ENCODE assay signal across 16 cellular contexts in the genomic region with DNA sequence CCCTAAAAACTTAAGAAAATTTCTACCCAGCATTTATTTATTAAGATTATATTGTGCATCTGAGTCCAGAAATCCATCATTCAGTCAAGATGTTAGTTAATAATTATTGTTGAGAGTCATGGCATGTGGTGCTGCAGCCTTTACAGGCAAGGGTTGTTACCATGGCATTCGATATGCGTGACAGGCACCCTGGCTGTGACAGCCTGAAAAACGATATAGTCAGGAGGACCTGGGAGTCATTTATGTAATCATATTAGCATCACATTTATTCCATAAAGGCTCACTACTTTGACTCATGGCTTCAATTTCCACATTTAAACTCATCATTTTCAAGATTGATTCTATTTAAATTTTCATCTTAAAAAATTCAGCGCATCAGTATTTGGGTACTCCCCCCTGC.
A peak's percentile ranks its signal among the peaks of the same experiment; 100 is the strongest.
DNase-seq lines count a peak whose midpoint lies in the region; ATAC-seq and TF ChIP-seq lines count a peak whose summit lies in the region.
"Had no signal": no experiment of that assay in that cellular context is flagged by ENCODE, and none has a peak within 500 bp of the region (broad histone marks: within the 10 kb centered on the region; RNA-seq: fewer than 3 reads in every experiment).

No MANE protein-coding gene starts in this region.

- intact Hi-C loops in body of pancreas (cut with DNase I) (no loop called here), adrenal gland (cut with DNase I) (no loop called here)

- TF ChIP-seq CTCF in body of pancreas (IDR thresholded peaks at IDR 0.05): no peak
- TF ChIP-seq CTCF in neural progenitor cell (IDR thresholded peaks at IDR 0.05): no peak
- no peak for TF ChIP-seq CTCF in adrenal gland (IDR thresholded peaks at IDR 0.05)

- TF ChIP-seq POLR2A in body of pancreas (IDR thresholded peaks at IDR 0.05): no peak
- TF ChIP-seq POLR2A in adrenal gland (IDR thresholded peaks at IDR 0.05): no peak

- H3K36me3 ChIP-seq in HUES48 (ENCODE audit: control insufficient read depth, insufficient read depth, low read length): no peaks in the 10 kb centered on the region
- no peaks in the 10 kb centered on the region for H3K36me3 ChIP-seq in body of pancreas (replicated peaks in 1 of 2; ENCODE audit: insufficient read depth in 1 of 2, low read depth in 2 of 2)
- no peaks in the 10 kb centered on the region for H3K36me3 ChIP-seq in neural progenitor cell
- H3K36me3 ChIP-seq in adrenal gland (replicated peaks in 1 of 2): no peaks in the 10 kb centered on the region

- peak overlapping the region; percentile 6 for H3K27ac ChIP-seq in HUES48 (ENCODE audit: low read depth, low read length)
- peak overlapping the region in 2 of 4 donors; percentile 44 to 78 for H3K27ac ChIP-seq in body of pancreas
- H3K27ac ChIP-seq in neural progenitor cell: no peak overlapping the region
- H3K27ac ChIP-seq in adrenal gland: no peak overlapping the region
- H3K27ac ChIP-seq: parathyroid adenoma had no signal

- H3K4me1 ChIP-seq in HUES48 (ENCODE audit: control insufficient read depth, insufficient read depth, low read length) (peaks cover 62% of the 10 kb centered on the region), body of pancreas (peaks cover 50% of the 10 kb centered on the region), neural progenitor cell (peaks cover 36% of the 10 kb centered on the region), adrenal gland (replicated peaks in 1 of 2) (peaks cover 7 to 42% of the 10 kb centered on the region in 2 donors)

- DNase-seq in activated T-cell treated with anti-CD3 and anti-CD28 coated beads, Interleukin-2, amount 50 U/mL, for 4 hours: no peak
- DNase-seq in activated T-cell treated with anti-CD3 and anti-CD28 coated beads, Interleukin-2, amount 50 U/mL, for 1 hour: no peak
- DNase-seq in body of pancreas (peak; percentile 24 to 47 (median 37)), neural progenitor cell (ENCODE audit: low spot score) (no peak), cerebellar cortex (ENCODE audit: low spot score) (no peak), adrenal gland (no peak)
- DNase-seq: activated effector memory CD4-positive, alpha-beta T cell treated with anti-CD3 and anti-CD28 coated beads, Interleukin-2, amount 50 U/mL, for 16 hours; Calu3; GDM1; NCI-H1436 treated with DMSO at 0.1 percent for 48 hours; NCI-H82; stimulated activated CD4-positive, alpha-beta T cell treated with anti-CD3 and anti-CD28 coated beads, Interleukin-4, amount 100 ng/mL, for 1 hour had no signal

- no peaks in the 10 kb centered on the region for H3K9me3 Mint-ChIP-seq in activated T-cell treated with anti-CD3 and anti-CD28 coated beads, Interleukin-2, amount 50 U/mL, for 4 hours
- H3K9me3 Mint-ChIP-seq in neural progenitor cell: peaks cover 5% of the 10 kb centered on the region

- no peak overlapping the region for H3K4me3 Mint-ChIP-seq in activated T-cell treated with anti-CD3 and anti-CD28 coated beads, Interleukin-2, amount 50 U/mL, for 4 hours
- peak overlapping the region; percentile 36 for H3K4me3 Mint-ChIP-seq in neural progenitor cell

- no peaks in the 10 kb centered on the region for H3K27me3 Mint-ChIP-seq in activated T-cell treated with anti-CD3 and anti-CD28 coated beads, Interleukin-2, amount 50 U/mL, for 4 hours (ENCODE audit: low read depth)
- no peaks in the 10 kb centered on the region for H3K27me3 Mint-ChIP-seq in neural progenitor cell (ENCODE audit: insufficient read depth, low read depth)

- H3K9ac ChIP-seq in HUES48 (ENCODE audit: low read depth, low read length): no peak overlapping the region
- H3K9ac ChIP-seq in neural progenitor cell: no peak overlapping the region
- H3K9ac ChIP-seq: parathyroid adenoma had no signal

- ATAC-seq in activated T-cell treated with anti-CD3 and anti-CD28 coated beads, Interleukin-2, amount 50 U/mL, for 4 hours: peak; percentile 27 to 46
- peak; percentile 60 for ATAC-seq in body of pancreas
- ATAC-seq in HG02571 (IDR thresholded peaks at IDR 0.05; ENCODE audit: unreplicated experiment): no peak
- ATAC-seq: HCT116 had no signal

- WGBS in body of pancreas, 2 donors: 38 to 40% methylated on average over 4 of the region's 4 CpGs
- 79 to 81% (median 80%) methylated on average over 4 of the region's 4 CpGs for WGBS in adrenal gland, 4 donors

- H3K27ac Mint-ChIP-seq in neural progenitor cell: peak overlapping the region; percentile 10

- H3K9me3 ChIP-seq in HUES48 (ENCODE audit: control insufficient read depth, insufficient read depth, low read length) (no peaks in the 10 kb centered on the region), body of pancreas (no peaks in the 10 kb centered on the region), neural progenitor cell (ENCODE audit: low read depth) (no peaks in the 10 kb centered on the region), adrenal gland (replicated peaks in 1 of 3) (no peaks in the 10 kb centered on the region)

- H3K4me3 ChIP-seq in HUES48 (ENCODE audit: low read depth, low read length): no peak overlapping the region
- H3K4me3 ChIP-seq in body of pancreas: no peak overlapping the region
- H3K4me3 ChIP-seq in neural progenitor cell: no peak overlapping the region
- H3K4me3 ChIP-seq in adrenal gland: no peak overlapping the region

- peaks cover 100% of the 10 kb centered on the region for H3K79me2 ChIP-seq in neural progenitor cell (ENCODE audit: low read depth)

- no peaks in the 10 kb centered on the region for H3K36me3 Mint-ChIP-seq in activated T-cell treated with anti-CD3 and anti-CD28 coated beads, Interleukin-2, amount 50 U/mL, for 4 hours (ENCODE audit: insufficient read depth)
- H3K36me3 Mint-ChIP-seq in neural progenitor cell: peaks cover 9% of the 10 kb centered on the region

- H3F3A ChIP-seq in neural progenitor cell (ENCODE audit: low read depth): peaks cover 14% of the 10 kb centered on the region

- H2AFZ ChIP-seq in neural progenitor cell (replicated peaks): no peak overlapping the region
- H2AFZ ChIP-seq: parathyroid adenoma had no signal

- no peaks in the 10 kb centered on the region for H3K27me3 ChIP-seq in HUES48 (ENCODE audit: control insufficient read depth, insufficient read depth, low read length)
- no peaks in the 10 kb centered on the region for H3K27me3 ChIP-seq in body of pancreas
- no peaks in the 10 kb centered on the region for H3K27me3 ChIP-seq in neural progenitor cell
- no peaks in the 10 kb centered on the region for H3K27me3 ChIP-seq in adrenal gland

- H4K20me1 ChIP-seq in neural progenitor cell (ENCODE audit: low read depth): peaks cover 79% of the 10 kb centered on the region

- H3K4me1 Mint-ChIP-seq in activated T-cell treated with anti-CD3 and anti-CD28 coated beads, Interleukin-2, amount 50 U/mL, for 4 hours (ENCODE audit: low read depth): peaks cover 18% of the 10 kb centered on the region
- peaks cover 78% of the 10 kb centered on the region for H3K4me1 Mint-ChIP-seq in neural progenitor cell

- no peak overlapping the region for H3K4me2 ChIP-seq in neural progenitor cell

Comparison
In these comparisons a context has a peak if more than half of its experiments do, and no peak if none do; other contexts are left out.
1. DNase-seq: peak in body of pancreas (4 of 4); none in activated T-cell treated with anti-CD3 and anti-CD28 coated beads, Interleukin-2, amount 50 U/mL, for 4 hours (single experiment), activated T-cell treated with anti-CD3 and anti-CD28 coated beads, Interleukin-2, amount 50 U/mL, for 1 hour (single experiment), neural progenitor cell (single experiment), cerebellar cortex (single experiment) and adrenal gland (0 of 7).